Comparison of ENCODE assay signal across 8 cellular contexts in genomic region chrX:15675490-15675921, GRCh38. TPM values are rescaled to one million over a fixed set of nuclear protein-coding genes. Genes with fewer than 3 reads are reported as not detected.
A peak's percentile ranks its signal among the peaks of the same experiment; 100 is the strongest.
DNase-seq lines count a peak whose midpoint lies in the region; ATAC-seq and TF ChIP-seq lines count a peak whose summit lies in the region.

No MANE protein-coding gene starts in this region.

- WGBS in suprapubic skin: under 1% methylated on average over 38 of the region's 38 CpGs

- H3K4me1 ChIP-seq in NT2/D1 (ENCODE audit: insufficient read depth, insufficient read length): no peaks in the 10 kb centered on the region
- H3K4me1 ChIP-seq in suprapubic skin: peaks cover 10% of the 10 kb centered on the region

- H3K9ac ChIP-seq in NT2/D1 (ENCODE audit: insufficient read length, low read depth): peak overlapping the region; percentile 97

- H3K27ac ChIP-seq in suprapubic skin: peak overlapping the region; percentile 98

- peak overlapping the region; percentile 93 for H3K4me3 ChIP-seq in NT2/D1 (ENCODE audit: insufficient read length, low read depth)
- peak overlapping the region; percentile 65 to 88 for H3K4me3 ChIP-seq in foreskin fibroblast (ENCODE audit: low read depth in 1 of 2, low read length in 2 of 2)
- H3K4me3 ChIP-seq in suprapubic skin: peak overlapping the region; percentile 68

- DNase-seq in Caki2 (ENCODE audit: low read depth) (peak; percentile 89), HPDE6-E6E7 (ENCODE audit: extremely low spot score) (peak; percentile 56), NT2/D1 (ENCODE audit: low read depth, low spot score) (peak; percentile 60), foreskin fibroblast (peak; percentile 59 to 85), non-pigmented ciliary epithelial cell (ENCODE audit: low read depth) (peak; percentile 18), suprapubic skin (ENCODE audit: low spot score in 2 of 2) (peak; percentile 82 to 94)
- DNase-seq in activated T-cell treated with anti-CD3 and anti-CD28 coated beads, Interleukin-2, amount 50 U/mL, for 48 hours: peak; percentile 93 to 95

- ATAC-seq in GM21367 (IDR thresholded peaks at IDR 0.05; ENCODE audit: unreplicated experiment): peak; percentile 62

- no peaks in the 10 kb centered on the region for H3K9me3 ChIP-seq in NT2/D1 (ENCODE audit: insufficient read depth, low read length)
- no peaks in the 10 kb centered on the region for H3K9me3 ChIP-seq in suprapubic skin

- H3K36me3 ChIP-seq in NT2/D1 (ENCODE audit: insufficient read depth, insufficient read length, low read length): peaks cover 22% of the 10 kb centered on the region
- no peaks in the 10 kb centered on the region for H3K36me3 ChIP-seq in suprapubic skin

- TF ChIP-seq POLR2A in suprapubic skin (IDR thresholded peaks at IDR 0.05): no peak

- in situ Hi-C loops in Caki2 (cut with HindIII; ENCODE audit: low pct_unique_long_range_greater_than_20kb, low sequenced_read_pairs): no loop called here

- no peaks in the 10 kb centered on the region for H3K27me3 ChIP-seq in NT2/D1 (ENCODE audit: insufficient read depth, insufficient read length)
- H3K27me3 ChIP-seq in suprapubic skin: no peaks in the 10 kb centered on the region

- TF ChIP-seq CTCF in foreskin fibroblast (IDR thresholded peaks at IDR 0.05; ENCODE audit: low read depth, low read length) (no peak), suprapubic skin (IDR thresholded peaks at IDR 0.05) (no peak)

- TF ChIP-seq EP300 in suprapubic skin (IDR thresholded peaks at IDR 0.05): no peak

RNA-seq across cellular contexts. Expression of gene CLTRN, which starts 10.9 kb away (rescaled TPM):
- 5.8 and 6.5 TPM in 2 replicates for total RNA-seq in Caki2 (2014; rRNA removed; shearing (Covaris generic); ENCODE audit: low replicate concordance)
- under 1 TPM in 2 of 4 donors, not detected in 2; 0.48 to 0.51 TPM for total RNA-seq in suprapubic skin

Comparison
In these comparisons a context has a peak if more than half of its experiments do, and no peak if none do; other contexts are left out.
1. Peak in every context shown above with its lines: DNase-seq, ATAC-seq, H3K4me3 ChIP-seq and H3K27ac ChIP-seq.
2. DNase-seq: peak in every context shown above with its lines; median percentile 94 in activated T-cell treated with anti-CD3 and anti-CD28 coated beads, Interleukin-2, amount 50 U/mL, for 48 hours; 89 in Caki2; 88 in suprapubic skin; 72 in foreskin fibroblast; 60 in NT2/D1; 56 in HPDE6-E6E7; 18 in non-pigmented ciliary epithelial cell.